ENCODE assay signal across 1 cellular context in genomic region chr1:234605983-234606730, GRCh38.
TF ChIP-seq lines count a peak whose summit lies in the region.

No MANE protein-coding gene starts in this region.

TF ChIP-seq in A549, 52 proteins besides CTCF, POLR2A, EP300 and RAD21 (continued from another document):
- TF ChIP-seq HOXB5 (CRISPR knock-in tag; IDR thresholded peaks at IDR 0.05) = no peak
- TF ChIP-seq FOSB (CRISPR knock-in tag; IDR thresholded peaks at IDR 0.05) = peak; percentile 82; the same call in 1 of the 2 replicates
- no peak for TF ChIP-seq MAFK (IDR thresholded peaks at IDR 0.05; ENCODE audit: partially characterized antibody)
- no peak for TF ChIP-seq KDM5A (IDR thresholded peaks at IDR 0.05)
- TF ChIP-seq, protein P1, sequence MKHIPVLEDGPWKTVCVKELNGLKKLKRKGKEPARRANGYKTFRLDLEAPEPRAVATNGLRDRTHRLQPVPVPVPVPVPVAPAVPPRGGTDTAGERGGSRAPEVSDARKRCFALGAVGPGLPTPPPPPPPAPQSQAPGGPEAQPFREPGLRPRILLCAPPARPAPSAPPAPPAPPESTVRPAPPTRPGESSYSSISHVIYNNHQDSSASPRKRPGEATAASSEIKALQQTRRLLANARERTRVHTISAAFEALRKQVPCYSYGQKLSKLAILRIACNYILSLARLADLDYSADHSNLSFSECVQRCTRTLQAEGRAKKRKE (CRISPR knock-in tag; IDR thresholded peaks at IDR 0.05; ENCODE audit: low read depth) = no peak
- TF ChIP-seq JUNB (IDR thresholded peaks at IDR 0.05) = no peak
- TF ChIP-seq SMC3 (IDR thresholded peaks at IDR 0.05) = 0 out of 3 replicates have a peak, but pooled peaks have one; percentile 10
- TF ChIP-seq MAZ (IDR thresholded peaks at IDR 0.05; ENCODE audit: borderline replicate concordance, low read depth, low read length) = no peak
- TF ChIP-seq HOXA7 (CRISPR knock-in tag; IDR thresholded peaks at IDR 0.05) = no peak
- 0 out of 2 replicates have a peak, but pooled peaks have one; percentile 30 for TF ChIP-seq EHMT2 (IDR thresholded peaks at IDR 0.05; ENCODE audit: low read depth)
- no peak for TF ChIP-seq RCOR1 (IDR thresholded peaks at IDR 0.05; ENCODE audit: low read depth, low read length)
- TF ChIP-seq, protein P2, sequence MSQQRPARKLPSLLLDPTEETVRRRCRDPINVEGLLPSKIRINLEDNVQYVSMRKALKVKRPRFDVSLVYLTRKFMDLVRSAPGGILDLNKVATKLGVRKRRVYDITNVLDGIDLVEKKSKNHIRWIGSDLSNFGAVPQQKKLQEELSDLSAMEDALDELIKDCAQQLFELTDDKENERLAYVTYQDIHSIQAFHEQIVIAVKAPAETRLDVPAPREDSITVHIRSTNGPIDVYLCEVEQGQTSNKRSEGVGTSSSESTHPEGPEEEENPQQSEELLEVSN (IDR thresholded peaks at IDR 0.05; ENCODE audit: borderline replicate concordance, low read depth) = no peak
- TF ChIP-seq RARB (CRISPR knock-in tag; IDR thresholded peaks at IDR 0.05) = no peak
- no peak for TF ChIP-seq BHLHE40 (IDR thresholded peaks at IDR 0.05; ENCODE audit: low read depth, low read length)
- TF ChIP-seq MYC (IDR thresholded peaks at IDR 0.05; ENCODE audit: borderline replicate concordance, low read length) = no peak
- TF ChIP-seq, protein P3, sequence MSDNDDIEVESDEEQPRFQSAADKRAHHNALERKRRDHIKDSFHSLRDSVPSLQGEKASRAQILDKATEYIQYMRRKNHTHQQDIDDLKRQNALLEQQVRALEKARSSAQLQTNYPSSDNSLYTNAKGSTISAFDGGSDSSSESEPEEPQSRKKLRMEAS (IDR thresholded peaks at IDR 0.05) = peak; percentile 66
- TF ChIP-seq HMGXB4 (CRISPR knock-in tag; IDR thresholded peaks at IDR 0.05; ENCODE audit: borderline replicate concordance) = no peak; the same call in 1 of the 2 replicates
- no peak for TF ChIP-seq ZC3H11A (IDR thresholded peaks at IDR 0.05)
- no peak for TF ChIP-seq GATA3 (IDR thresholded peaks at IDR 0.05; ENCODE audit: borderline replicate concordance)
- TF ChIP-seq NPAS2 (CRISPR knock-in tag; IDR thresholded peaks at IDR 0.05; ENCODE audit: borderline replicate concordance) = no peak; the same call in 1 of the 2 replicates
- TF ChIP-seq HDAC2 (IDR thresholded peaks at IDR 0.05) = no peak
- peak; percentile 42; the same call in 1 of the 2 replicates for TF ChIP-seq TP53 (CRISPR knock-in tag; IDR thresholded peaks at IDR 0.05)
- no peak for TF ChIP-seq SREBF2 (IDR thresholded peaks at IDR 0.05)
- TF ChIP-seq USF2 (IDR thresholded peaks at IDR 0.05) = peak; percentile 54
- peak in 1 of 2 experiments; percentile 60; a peak in 2 of 5 replicates for TF ChIP-seq JUN (IDR thresholded peaks at IDR 0.05)
- TF ChIP-seq ZNF302 (CRISPR knock-in tag; IDR thresholded peaks at IDR 0.05) = no peak
- TF ChIP-seq PBX3 (IDR thresholded peaks at IDR 0.05) = no peak
- TF ChIP-seq, protein P4, sequence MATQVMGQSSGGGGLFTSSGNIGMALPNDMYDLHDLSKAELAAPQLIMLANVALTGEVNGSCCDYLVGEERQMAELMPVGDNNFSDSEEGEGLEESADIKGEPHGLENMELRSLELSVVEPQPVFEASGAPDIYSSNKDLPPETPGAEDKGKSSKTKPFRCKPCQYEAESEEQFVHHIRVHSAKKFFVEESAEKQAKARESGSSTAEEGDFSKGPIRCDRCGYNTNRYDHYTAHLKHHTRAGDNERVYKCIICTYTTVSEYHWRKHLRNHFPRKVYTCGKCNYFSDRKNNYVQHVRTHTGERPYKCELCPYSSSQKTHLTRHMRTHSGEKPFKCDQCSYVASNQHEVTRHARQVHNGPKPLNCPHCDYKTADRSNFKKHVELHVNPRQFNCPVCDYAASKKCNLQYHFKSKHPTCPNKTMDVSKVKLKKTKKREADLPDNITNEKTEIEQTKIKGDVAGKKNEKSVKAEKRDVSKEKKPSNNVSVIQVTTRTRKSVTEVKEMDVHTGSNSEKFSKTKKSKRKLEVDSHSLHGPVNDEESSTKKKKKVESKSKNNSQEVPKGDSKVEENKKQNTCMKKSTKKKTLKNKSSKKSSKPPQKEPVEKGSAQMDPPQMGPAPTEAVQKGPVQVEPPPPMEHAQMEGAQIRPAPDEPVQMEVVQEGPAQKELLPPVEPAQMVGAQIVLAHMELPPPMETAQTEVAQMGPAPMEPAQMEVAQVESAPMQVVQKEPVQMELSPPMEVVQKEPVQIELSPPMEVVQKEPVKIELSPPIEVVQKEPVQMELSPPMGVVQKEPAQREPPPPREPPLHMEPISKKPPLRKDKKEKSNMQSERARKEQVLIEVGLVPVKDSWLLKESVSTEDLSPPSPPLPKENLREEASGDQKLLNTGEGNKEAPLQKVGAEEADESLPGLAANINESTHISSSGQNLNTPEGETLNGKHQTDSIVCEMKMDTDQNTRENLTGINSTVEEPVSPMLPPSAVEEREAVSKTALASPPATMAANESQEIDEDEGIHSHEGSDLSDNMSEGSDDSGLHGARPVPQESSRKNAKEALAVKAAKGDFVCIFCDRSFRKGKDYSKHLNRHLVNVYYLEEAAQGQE (IDR thresholded peaks at IDR 0.05) = no peak
